8 cellular contexts compared by ENCODE assay signal in genomic region chr6:24574809-24575208, GRCh38.
DNase-seq lines count a peak whose midpoint lies in the region; ATAC-seq and TF ChIP-seq lines count a peak whose summit lies in the region.

No MANE protein-coding gene starts in this region.

- H3K9me3 Mint-ChIP-seq in CD14-positive monocyte = peaks cover 0 to 2% (median 0%) of the 10 kb centered on the region in 7 donors
- no peaks in the 10 kb centered on the region for H3K9me3 Mint-ChIP-seq in activated naive CD8-positive, alpha-beta T cell treated with anti-CD3 and anti-CD28 coated beads, Interleukin-2, amount 50 U/mL, for 24 hours

- no peak overlapping the region for H3K4me3 Mint-ChIP-seq in CD14-positive monocyte
- H3K4me3 Mint-ChIP-seq in activated naive CD8-positive, alpha-beta T cell treated with anti-CD3 and anti-CD28 coated beads, Interleukin-2, amount 50 U/mL, for 24 hours = no peak overlapping the region

- intact Hi-C loops in CD14-positive monocyte (cut with micrococcal nuclease) = no loop called here

- in situ Hi-C loops in SK-MEL-5 (cut with HindIII; ENCODE audit: low pct_unique_long_range_greater_than_20kb, low sequenced_read_pairs) = no loop called here

- DNase-seq in CD14-positive monocyte (ENCODE audit: low spot score) = peak; percentile 47
- peak; percentile 95 for DNase-seq in SK-MEL-5 (ENCODE audit: low read depth, low spot score)
- no peak for DNase-seq in NCI-H748 treated with DMSO at 0.1 percent for 48 hours (lab: John Stamatoyannopoulos, UW)
- DNase-seq in DMS79 (lab: John Stamatoyannopoulos, UW) = no peak
- DNase-seq in activated naive CD8-positive, alpha-beta T cell treated with anti-CD3 and anti-CD28 coated beads, Interleukin-2, amount 50 U/mL, for 24 hours = no peak
- no peak for DNase-seq in superior temporal gyrus (ENCODE audit: extremely low spot score)

- peaks cover 0 to 4% (median 2%) of the 10 kb centered on the region in 3 donors for H3K27me3 Mint-ChIP-seq in CD14-positive monocyte (ENCODE audit: low read depth in 3 of 3)
- H3K27me3 Mint-ChIP-seq in activated naive CD8-positive, alpha-beta T cell treated with anti-CD3 and anti-CD28 coated beads, Interleukin-2, amount 50 U/mL, for 24 hours = peaks cover 2% of the 10 kb centered on the region

- TF ChIP-seq CTCF in CD14-positive monocyte (IDR thresholded peaks at IDR 0.05) = no peak

- peaks cover 8% of the 10 kb centered on the region for H3K4me1 Mint-ChIP-seq in CD14-positive monocyte
- H3K4me1 Mint-ChIP-seq in activated naive CD8-positive, alpha-beta T cell treated with anti-CD3 and anti-CD28 coated beads, Interleukin-2, amount 50 U/mL, for 24 hours = no peaks in the 10 kb centered on the region

- no peaks in the 10 kb centered on the region for H3K36me3 Mint-ChIP-seq in CD14-positive monocyte
- no peaks in the 10 kb centered on the region for H3K36me3 Mint-ChIP-seq in activated naive CD8-positive, alpha-beta T cell treated with anti-CD3 and anti-CD28 coated beads, Interleukin-2, amount 50 U/mL, for 24 hours (ENCODE audit: low read depth)

- H3K27ac Mint-ChIP-seq in CD14-positive monocyte = no peak overlapping the region
- no peak overlapping the region for H3K27ac Mint-ChIP-seq in activated naive CD8-positive, alpha-beta T cell treated with anti-CD3 and anti-CD28 coated beads, Interleukin-2, amount 50 U/mL, for 24 hours

- ATAC-seq in GM19324 (IDR thresholded peaks at IDR 0.05; ENCODE audit: low FRiP score, unreplicated experiment) = peak; percentile 83
- peak; percentile 63 for ATAC-seq in HG02981 (IDR thresholded peaks at IDR 0.05; ENCODE audit: unreplicated experiment)
- ATAC-seq in activated naive CD8-positive, alpha-beta T cell treated with anti-CD3 and anti-CD28 coated beads, Interleukin-2, amount 50 U/mL, for 24 hours = no peak

Comparison
In these comparisons a context has a peak if more than half of its experiments do, and no peak if none do; other contexts are left out.
1. DNase-seq: peak in CD14-positive monocyte (single experiment) and SK-MEL-5 (single experiment); none in NCI-H748 treated with DMSO at 0.1 percent for 48 hours (single experiment), DMS79 (single experiment), activated naive CD8-positive, alpha-beta T cell treated with anti-CD3 and anti-CD28 coated beads, Interleukin-2, amount 50 U/mL, for 24 hours (single experiment) and superior temporal gyrus (single experiment).